In the genomic region with DNA sequence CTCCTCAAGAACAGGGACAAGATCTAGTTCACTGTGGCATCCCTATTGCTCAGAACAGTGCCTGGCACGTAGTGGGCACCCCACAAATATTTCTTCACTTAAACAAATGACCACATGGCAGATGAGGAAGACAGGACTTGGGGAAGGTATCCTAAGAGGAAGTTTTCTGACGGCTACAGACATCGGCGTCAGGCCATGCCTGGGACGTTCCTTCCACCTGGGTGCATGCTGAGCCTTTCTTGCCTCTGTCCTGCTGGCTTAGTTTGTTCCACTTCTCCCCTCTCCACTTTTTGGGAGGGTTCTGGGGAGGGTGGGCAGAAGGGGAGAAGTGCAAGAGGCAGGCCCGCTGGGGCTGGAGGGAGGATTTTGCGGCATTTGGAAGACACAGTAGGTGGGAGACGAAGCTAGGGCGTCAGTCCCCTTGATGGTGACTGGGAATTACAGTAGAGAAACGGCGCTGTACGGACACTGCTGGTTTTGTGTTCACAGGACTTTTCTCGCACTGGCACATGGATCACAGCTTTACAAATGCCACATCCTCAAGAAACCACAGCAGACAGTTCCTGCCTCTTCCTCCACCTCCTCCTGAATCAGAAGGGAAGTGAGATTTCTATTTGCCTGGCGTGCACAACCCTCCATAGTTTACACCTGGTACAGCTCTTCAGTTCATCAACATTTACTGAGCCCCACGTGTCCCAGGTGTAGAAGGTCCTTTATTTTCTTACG, we compare ENCODE assay signal across 14 cellular contexts.
A peak's percentile ranks its signal among the peaks of the same experiment; 100 is the strongest.
DNase-seq lines count a peak whose midpoint lies in the region; ATAC-seq and TF ChIP-seq lines count a peak whose summit lies in the region.
"Had no signal": no experiment of that assay in that cellular context is flagged by ENCODE, and none has a peak within 500 bp of the region (broad histone marks: within the 10 kb centered on the region; RNA-seq: fewer than 3 reads in every experiment).

No MANE protein-coding gene starts in this region.

- no peaks in the 10 kb centered on the region for H3K36me3 Mint-ChIP-seq in naive B cell
- H3K36me3 Mint-ChIP-seq in endodermal cell (ENCODE audit: low read depth): no peaks in the 10 kb centered on the region

- H3K27ac ChIP-seq in endodermal cell (ENCODE audit: low read depth, low read length): no peak overlapping the region

- DNase-seq in CD1c-positive myeloid dendritic cell (ENCODE audit: extremely low spot score) (peak; percentile 46), KBM-7 (peak; percentile 70), SKM-1 (lab: John Stamatoyannopoulos, UW; ENCODE audit: unreplicated experiment) (peak; percentile 28), naive B cell (no peak), endodermal cell (no peak), SW480 (ENCODE audit: low spot score) (no peak)
- DNase-seq: activated CD4-positive, alpha-beta T cell treated with anti-CD3 and anti-CD28 coated beads, Interleukin-2, amount 50 U/mL, for 4 hours; activated T-cell treated with anti-CD3 and anti-CD28 coated beads, Interleukin-2, amount 50 U/mL, for 48 hours; DMS 273 treated with DMSO at 0.1 percent for 48 hours; NCI-H1048 had no signal

- H3K9ac ChIP-seq in endodermal cell (ENCODE audit: extremely low read depth, low read length, poor library complexity, severe bottlenecking): no peak overlapping the region

- ATAC-seq in naive B cell (ENCODE audit: low read depth in 2 of 2) (peak in 1 of 2 donors; percentile 10), HG03457 (IDR thresholded peaks at IDR 0.05; ENCODE audit: unreplicated experiment) (no peak), GM19035 (IDR thresholded peaks at IDR 0.05; ENCODE audit: unreplicated experiment) (no peak)
- ATAC-seq: left lobe of liver had no signal

- peak overlapping the region in 4 of 6 donors; percentile 38 to 95 (median 71) for H3K27ac Mint-ChIP-seq in naive B cell
- no peak overlapping the region for H3K27ac Mint-ChIP-seq in endodermal cell
- H3K27ac Mint-ChIP-seq: stimulated activated naive CD8-positive, alpha-beta T cell treated with anti-CD3 and anti-CD28 coated beads, Interleukin-15, Interleukin-2, amounts not matched to agents 100 ng/mL and 50 ng/mL, for 24 hours had no signal

- H3K4me1 Mint-ChIP-seq in naive B cell (peaks cover 10 to 26% (median 22%) of the 10 kb centered on the region in 3 donors), endodermal cell (peaks cover 18% of the 10 kb centered on the region)

- H3K9me3 ChIP-seq in endodermal cell (ENCODE audit: control insufficient read depth, low read length): no peaks in the 10 kb centered on the region

- H3K27me3 Mint-ChIP-seq in naive B cell: peaks cover 32 to 59% (median 39%) of the 10 kb centered on the region in 3 donors
- peaks cover 50% of the 10 kb centered on the region for H3K27me3 Mint-ChIP-seq in endodermal cell (ENCODE audit: insufficient read depth)

- H3K9me3 Mint-ChIP-seq in naive B cell (no peaks in the 10 kb centered on the region), endodermal cell (no peaks in the 10 kb centered on the region)
- H3K9me3 Mint-ChIP-seq: stimulated activated naive CD8-positive, alpha-beta T cell treated with anti-CD3 and anti-CD28 coated beads, Interleukin-15, Interleukin-2, amounts not matched to agents 100 ng/mL and 50 ng/mL, for 24 hours had no signal

- H3K4me1 ChIP-seq in endodermal cell (ENCODE audit: control insufficient read depth, insufficient read depth, low read length): no peaks in the 10 kb centered on the region

- H3K4me3 ChIP-seq in endodermal cell (ENCODE audit: low read length): no peak overlapping the region

- in situ Hi-C loops in KBM-7 (cut with MboI; ENCODE audit: low pct_unique_long_range_greater_than_20kb, low sequenced_read_pairs): loop anchor here (25.0 kb wide), 1 partner anchor 586 kb away; no protein-coding TSS in a partner anchor

- WGBS in endodermal cell (ENCODE audit: insufficient coverage in 1 of 2, insufficient read length in 1 of 2), 2 experiments: 66 to 71% methylated on average over 9 to 16 of the region's 16 CpGs

- H3K4me3 Mint-ChIP-seq in naive B cell (no peak overlapping the region), endodermal cell (no peak overlapping the region)
- H3K4me3 Mint-ChIP-seq: stimulated activated naive CD8-positive, alpha-beta T cell treated with anti-CD3 and anti-CD28 coated beads, Interleukin-15, Interleukin-2, amounts not matched to agents 100 ng/mL and 50 ng/mL, for 24 hours had no signal

- H3K36me3 ChIP-seq in endodermal cell (ENCODE audit: control insufficient read depth, insufficient read depth, low read length): no peaks in the 10 kb centered on the region

- peaks cover 6% of the 10 kb centered on the region for H3K27me3 ChIP-seq in endodermal cell (ENCODE audit: control insufficient read depth, insufficient read depth, low read length, poor library complexity, severe bottlenecking)

- TF ChIP-seq CTCF in endodermal cell (conservative IDR thresholded peaks at IDR 0.05): no peak

Comparison
In these comparisons a context has a peak if more than half of its experiments do, and no peak if none do; other contexts are left out.
1. DNase-seq: peak in CD1c-positive myeloid dendritic cell (single experiment), KBM-7 (single experiment) and SKM-1 (single experiment); none in naive B cell (single experiment), endodermal cell (single experiment) and SW480 (single experiment).